ENCODE assay signal across 23 cellular contexts in genomic region chr9:89328064-89328463, GRCh38. TPM values are rescaled to one million over a fixed set of nuclear protein-coding genes. Genes with fewer than 3 reads are reported as not detected.
DNase-seq lines count a peak whose midpoint lies in the region; ATAC-seq, FAIRE-seq and TF ChIP-seq lines count a peak whose summit lies in the region.
"Had no signal": no experiment of that assay in that cellular context is flagged by ENCODE, and none has a peak within 500 bp of the region (broad histone marks: within the 10 kb centered on the region; RNA-seq: fewer than 3 reads in every experiment).

No MANE protein-coding gene starts in this region.

- no peak overlapping the region for H3K27ac Mint-ChIP-seq in astrocyte (ENCODE audit: unreplicated experiment)
- H3K27ac Mint-ChIP-seq: CD4-positive, alpha-beta T cell; T-helper 17 cell had no signal

- POLR2A ChIA-PET in A673 (lab: Charles Lee; ENCODE audit: low non-redundant PET): no interaction called here

- H3K9me3 Mint-ChIP-seq in astrocyte (ENCODE audit: unreplicated experiment): no peaks in the 10 kb centered on the region
- H3K9me3 Mint-ChIP-seq: CD4-positive, alpha-beta T cell had no signal

- BruUV-seq in A673 (replicated peaks; lab: Mats Ljungman, UMichigan): no TSS peak

- H3K4me3 Mint-ChIP-seq in astrocyte (ENCODE audit: unreplicated experiment): no peak overlapping the region
- H3K4me3 Mint-ChIP-seq: CD4-positive, alpha-beta T cell; T-helper 17 cell had no signal

- H3K4me2 ChIP-seq in astrocyte (ENCODE audit: low read length): no peak overlapping the region
- H3K4me2 ChIP-seq: A549 had no signal

- no peaks in the 10 kb centered on the region for H3K27me3 Mint-ChIP-seq in astrocyte (ENCODE audit: low read depth, unreplicated experiment)
- H3K27me3 Mint-ChIP-seq: CD4-positive, alpha-beta T cell; T-helper 17 cell had no signal

- H3K4me3 ChIP-seq in astrocyte (ENCODE audit: insufficient read depth, low read depth, low read length): no peak overlapping the region
- H3K4me3 ChIP-seq in A673 (ENCODE audit: low read depth, low read length, poor library complexity, severe bottlenecking): no peak overlapping the region
- H3K4me3 ChIP-seq: A549 had no signal

- intact Hi-C loops in A673 (cut with micrococcal nuclease; ENCODE audit: unreplicated experiment): no loop called here

- H2AFZ ChIP-seq in astrocyte (ENCODE audit: low read depth, low read length): no peak overlapping the region

- no peak for FAIRE-seq in astrocyte (lab: Jason Lieb, UNC)
- FAIRE-seq: A549, G401.6, H1 had no signal

- DNase-seq in EH (ENCODE audit: low read depth) (peak; percentile 16), LHCN-M2 (ENCODE audit: low read depth) (peak; percentile 10), astrocyte (ENCODE audit: low read depth) (peak; percentile 20), lung microvascular endothelial cell (ENCODE audit: low read depth in 2 of 2) (peak; percentile 27 to 39), A673 (ENCODE audit: low spot score) (no peak)
- no peak for DNase-seq in activated effector memory CD4-positive, alpha-beta T cell treated with anti-CD3 and anti-CD28 coated beads, Interleukin-2, amount 50 U/mL, for 16 hours
- DNase-seq: BE2C; Caco-2; CD4-positive, alpha-beta T cell; DND-41; Kasumi-1; NCI-H1105; NCI-H146; NCI-H2029 treated with DMSO at 0.1 percent for 48 hours; NCI-H2171 treated with DMSO at 0.1 percent for 48 hours; NCI-H526; OCI-M1; SHP77; T-helper 17 cell had no signal

- H3K9ac ChIP-seq in astrocyte (ENCODE audit: low read length): no peak overlapping the region

- H3K4me1 Mint-ChIP-seq in astrocyte (ENCODE audit: low read depth, unreplicated experiment): peaks cover 5% of the 10 kb centered on the region

- H3K36me3 Mint-ChIP-seq in astrocyte (ENCODE audit: low read depth, unreplicated experiment): peaks cover 10% of the 10 kb centered on the region

- TF ChIP-seq CTCF in astrocyte (IDR thresholded peaks at IDR 0.05; ENCODE audit: insufficient read depth, low read depth, low read length) (no peak), A673 (conservative IDR thresholded peaks at IDR 0.05; ENCODE audit: low read depth, low read length) (no peak)

- no peak for ATAC-seq in GM19467 (IDR thresholded peaks at IDR 0.05; ENCODE audit: unreplicated experiment)
- ATAC-seq: A549, T-helper 17 cell had no signal

- H3K27ac ChIP-seq in astrocyte (ENCODE audit: low read depth, low read length): no peak overlapping the region
- no peak overlapping the region for H3K27ac ChIP-seq in A673 (ENCODE audit: low read depth, low read length, poor library complexity, severe bottlenecking)
- H3K27ac ChIP-seq: A549 had no signal

- H3K9me3 ChIP-seq in astrocyte (ENCODE audit: insufficient read depth, low read depth, low read length) (no peaks in the 10 kb centered on the region), A673 (ENCODE audit: low read depth, low read length, poor library complexity, severe bottlenecking) (no peaks in the 10 kb centered on the region)
- H3K9me3 ChIP-seq: A549, BE2C, Caco-2 had no signal

- H3K79me2 ChIP-seq in astrocyte (ENCODE audit: insufficient read depth, low read length): peaks cover 29% of the 10 kb centered on the region

- CTCF ChIA-PET in A673 (lab: Charles Lee): no interaction called here

- H4K20me1 ChIP-seq in astrocyte (ENCODE audit: insufficient read depth, low read length): peaks cover 36% of the 10 kb centered on the region

- H3K27me3 ChIP-seq in astrocyte (ENCODE audit: insufficient read depth, low read length) (no peaks in the 10 kb centered on the region), A673 (replicated peaks; ENCODE audit: insufficient read depth, low read depth, low read length, poor library complexity) (no peaks in the 10 kb centered on the region)
- H3K27me3 ChIP-seq: BE2C had no signal

- H3K4me1 ChIP-seq in astrocyte (ENCODE audit: insufficient read depth, low read length): no peaks in the 10 kb centered on the region
- H3K4me1 ChIP-seq in A673 (ENCODE audit: insufficient read depth, low read length, poor library complexity, severe bottlenecking): no peaks in the 10 kb centered on the region
- H3K4me1 ChIP-seq: A549 had no signal

- H3K36me3 ChIP-seq in astrocyte (ENCODE audit: insufficient read depth, low read length) (peaks cover 29% of the 10 kb centered on the region), A673 (ENCODE audit: insufficient read depth, low read length, poor library complexity, severe bottlenecking) (peaks cover 43% of the 10 kb centered on the region)

RNA-seq across cellular contexts. Expression of gene SECISBP2, which starts 9.8 kb away (rescaled TPM):
- total RNA-seq in LHCN-M2 (2014; rRNA removed) (16.5 and 23.6 TPM in 2 replicates), astrocyte (17.8 and 19.0 TPM in 2 replicates), lung microvascular endothelial cell (16.8 and 27.4 TPM in 2 replicates), A673 (2021) (44.4 and 54.1 TPM in 2 replicates)
- polyA plus RNA-seq in LHCN-M2 (2012): 8.6 TPM

RNA-seq across cellular contexts. Expression of gene CKS2, which starts 17.1 kb away (rescaled TPM):
- 194 and 265 TPM in 2 replicates for total RNA-seq in LHCN-M2 (2014; rRNA removed)
- 201 TPM for polyA plus RNA-seq in LHCN-M2 (2012)
- 47.0 and 69.9 TPM in 2 replicates for total RNA-seq in astrocyte
- 60.3 and 94.8 TPM in 2 replicates for total RNA-seq in lung microvascular endothelial cell
- 301 and 344 TPM in 2 replicates for total RNA-seq in A673 (2021)

Comparison
In these comparisons a context has a peak if more than half of its experiments do, and no peak if none do; other contexts are left out.
1. DNase-seq: peak in EH (single experiment), LHCN-M2 (single experiment), astrocyte (single experiment) and lung microvascular endothelial cell (2 of 2); none in A673 (single experiment) and activated effector memory CD4-positive, alpha-beta T cell treated with anti-CD3 and anti-CD28 coated beads, Interleukin-2, amount 50 U/mL, for 16 hours (single experiment).